17 cellular contexts compared by ENCODE assay signal in the genomic region with DNA sequence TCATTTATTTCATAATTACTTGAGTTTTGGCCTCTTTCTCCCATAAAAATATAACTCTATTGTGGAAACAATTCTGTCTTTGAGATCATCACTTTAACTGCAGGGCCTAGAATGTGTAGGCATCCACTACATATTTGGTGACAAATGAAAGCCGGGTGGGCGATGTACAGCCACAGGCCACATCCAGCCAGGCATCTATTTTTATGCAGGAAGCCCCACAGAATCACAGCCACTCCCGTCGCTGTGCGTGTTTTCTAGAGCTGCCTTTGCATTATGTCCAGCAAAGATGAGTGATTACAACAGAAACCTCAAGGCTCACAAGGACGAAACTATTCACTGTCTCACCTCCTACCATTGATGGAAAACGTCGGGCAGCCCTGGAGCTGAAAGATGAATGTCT.
DNase-seq lines count a peak whose midpoint lies in the region; ATAC-seq and FAIRE-seq lines count a peak whose summit lies in the region.
"Had no signal": no experiment of that assay in that cellular context is flagged by ENCODE, and none has a peak within 500 bp of the region (broad histone marks: within the 10 kb centered on the region; RNA-seq: fewer than 3 reads in every experiment).

No MANE protein-coding gene starts in this region.

- H3K27ac Mint-ChIP-seq in activated CD8-positive, alpha-beta memory T cell treated with anti-CD3 and anti-CD28 coated beads, Interleukin-2, amount 10 ng/mL, durations not matched to agents 7 days and 5 days = peak overlapping the region; percentile 61
- peak overlapping the region; percentile 74 for H3K27ac Mint-ChIP-seq in activated T-helper 1 cell treated with anti-CD3 and anti-CD28 coated beads, Interleukin-12 subunit alpha, Interleukin-12 subunit beta, Interleukin-2, Interleukin-4 antibody, amounts not matched to agents 30 ng/mL and 10 ng/mL and 1 ng/mL, durations not matched to agents 14 hours and 24 hours and 36 hours
- peak overlapping the region; percentile 51 to 87 (median 74) for H3K27ac Mint-ChIP-seq in immature natural killer cell
- H3K27ac Mint-ChIP-seq in stimulated activated effector memory CD8-positive, alpha-beta T cell treated with anti-CD3 and anti-CD28 coated beads, Interleukin-12 subunit alpha, Interleukin-12 subunit beta, amount 100 ng/mL, for 72 hours = no peak overlapping the region
- H3K27ac Mint-ChIP-seq: CD4-positive, alpha-beta T cell had no signal

- H3K27me3 Mint-ChIP-seq in activated CD8-positive, alpha-beta memory T cell treated with anti-CD3 and anti-CD28 coated beads, Interleukin-2, amount 10 ng/mL, durations not matched to agents 7 days and 5 days = no peaks in the 10 kb centered on the region
- H3K27me3 Mint-ChIP-seq in activated T-helper 1 cell treated with anti-CD3 and anti-CD28 coated beads, Interleukin-12 subunit alpha, Interleukin-12 subunit beta, Interleukin-2, Interleukin-4 antibody, amounts not matched to agents 30 ng/mL and 10 ng/mL and 1 ng/mL, durations not matched to agents 14 hours and 24 hours and 36 hours (ENCODE audit: insufficient read depth) = no peaks in the 10 kb centered on the region
- H3K27me3 Mint-ChIP-seq in immature natural killer cell (ENCODE audit: low read depth in 3 of 3) = peaks cover 0 to 4% (median 0%) of the 10 kb centered on the region in 3 donors
- H3K27me3 Mint-ChIP-seq: CD4-positive, alpha-beta T cell had no signal

- H3K9me3 Mint-ChIP-seq in activated CD8-positive, alpha-beta memory T cell treated with anti-CD3 and anti-CD28 coated beads, Interleukin-2, amount 10 ng/mL, durations not matched to agents 7 days and 5 days (ENCODE audit: low read depth) = peaks cover 28% of the 10 kb centered on the region
- peaks cover 55% of the 10 kb centered on the region for H3K9me3 Mint-ChIP-seq in activated T-helper 1 cell treated with anti-CD3 and anti-CD28 coated beads, Interleukin-12 subunit alpha, Interleukin-12 subunit beta, Interleukin-2, Interleukin-4 antibody, amounts not matched to agents 30 ng/mL and 10 ng/mL and 1 ng/mL, durations not matched to agents 14 hours and 24 hours and 36 hours
- peaks cover 8 to 22% (median 16%) of the 10 kb centered on the region in 6 donors for H3K9me3 Mint-ChIP-seq in immature natural killer cell
- H3K9me3 Mint-ChIP-seq in stimulated activated effector memory CD8-positive, alpha-beta T cell treated with anti-CD3 and anti-CD28 coated beads, Interleukin-12 subunit alpha, Interleukin-12 subunit beta, amount 100 ng/mL, for 72 hours = peaks cover 17% of the 10 kb centered on the region

- peaks cover 49% of the 10 kb centered on the region for H3K36me3 Mint-ChIP-seq in activated CD8-positive, alpha-beta memory T cell treated with anti-CD3 and anti-CD28 coated beads, Interleukin-2, amount 10 ng/mL, durations not matched to agents 7 days and 5 days
- peaks cover 26% of the 10 kb centered on the region for H3K36me3 Mint-ChIP-seq in activated T-helper 1 cell treated with anti-CD3 and anti-CD28 coated beads, Interleukin-12 subunit alpha, Interleukin-12 subunit beta, Interleukin-2, Interleukin-4 antibody, amounts not matched to agents 30 ng/mL and 10 ng/mL and 1 ng/mL, durations not matched to agents 14 hours and 24 hours and 36 hours (ENCODE audit: low read depth)
- peaks cover 13 to 15% (median 14%) of the 10 kb centered on the region in 3 donors for H3K36me3 Mint-ChIP-seq in immature natural killer cell
- H3K36me3 Mint-ChIP-seq in stimulated activated effector memory CD8-positive, alpha-beta T cell treated with anti-CD3 and anti-CD28 coated beads, Interleukin-12 subunit alpha, Interleukin-12 subunit beta, amount 100 ng/mL, for 72 hours = no peaks in the 10 kb centered on the region

- H3K4me1 Mint-ChIP-seq in activated CD8-positive, alpha-beta memory T cell treated with anti-CD3 and anti-CD28 coated beads, Interleukin-2, amount 10 ng/mL, durations not matched to agents 7 days and 5 days = peaks cover 12% of the 10 kb centered on the region
- H3K4me1 Mint-ChIP-seq in activated T-helper 1 cell treated with anti-CD3 and anti-CD28 coated beads, Interleukin-12 subunit alpha, Interleukin-12 subunit beta, Interleukin-2, Interleukin-4 antibody, amounts not matched to agents 30 ng/mL and 10 ng/mL and 1 ng/mL, durations not matched to agents 14 hours and 24 hours and 36 hours (ENCODE audit: low read depth) = peaks cover 16% of the 10 kb centered on the region
- peaks cover 15 to 17% of the 10 kb centered on the region in 2 donors for H3K4me1 Mint-ChIP-seq in immature natural killer cell
- H3K4me1 Mint-ChIP-seq in stimulated activated effector memory CD8-positive, alpha-beta T cell treated with anti-CD3 and anti-CD28 coated beads, Interleukin-12 subunit alpha, Interleukin-12 subunit beta, amount 100 ng/mL, for 72 hours = peaks cover 14% of the 10 kb centered on the region

- FAIRE-seq in urothelium cell line (lab: Jason Lieb, UNC) = no peak
- FAIRE-seq: GM19239, HepG2 had no signal

- intact Hi-C loops in activated T-helper 1 cell treated with anti-CD3 and anti-CD28 coated beads, Interleukin-12 subunit alpha, Interleukin-12 subunit beta, Interleukin-2, Interleukin-4 antibody, amounts not matched to agents 30 ng/mL and 10 ng/mL and 1 ng/mL, durations not matched to agents 14 hours and 24 hours and 36 hours (cut with micrococcal nuclease) = no loop called here

- H3K4me3 Mint-ChIP-seq in activated CD8-positive, alpha-beta memory T cell treated with anti-CD3 and anti-CD28 coated beads, Interleukin-2, amount 10 ng/mL, durations not matched to agents 7 days and 5 days = no peak overlapping the region
- H3K4me3 Mint-ChIP-seq in activated T-helper 1 cell treated with anti-CD3 and anti-CD28 coated beads, Interleukin-12 subunit alpha, Interleukin-12 subunit beta, Interleukin-2, Interleukin-4 antibody, amounts not matched to agents 30 ng/mL and 10 ng/mL and 1 ng/mL, durations not matched to agents 14 hours and 24 hours and 36 hours = no peak overlapping the region
- H3K4me3 Mint-ChIP-seq in immature natural killer cell = peak overlapping the region in 3 of 5 donors; percentile 20 to 53 (median 53)
- H3K4me3 Mint-ChIP-seq in stimulated activated effector memory CD8-positive, alpha-beta T cell treated with anti-CD3 and anti-CD28 coated beads, Interleukin-12 subunit alpha, Interleukin-12 subunit beta, amount 100 ng/mL, for 72 hours = no peak overlapping the region
- H3K4me3 Mint-ChIP-seq: CD4-positive, alpha-beta T cell had no signal

- DNase-seq in activated CD8-positive, alpha-beta memory T cell treated with anti-CD3 and anti-CD28 coated beads, Interleukin-2, amount 10 ng/mL, durations not matched to agents 7 days and 5 days = peak; percentile 66
- no peak for DNase-seq in activated CD8-positive, alpha-beta memory T cell treated with anti-CD3 and anti-CD28 coated beads, Interleukin-2, amount 50 U/mL, for 4 hours
- DNase-seq in activated T-helper 1 cell treated with anti-CD3 and anti-CD28 coated beads, Interleukin-12 subunit alpha, Interleukin-12 subunit beta, Interleukin-2, Interleukin-4 antibody, amounts not matched to agents 30 ng/mL and 10 ng/mL and 1 ng/mL, durations not matched to agents 14 hours and 24 hours and 36 hours (ENCODE audit: low spot score) = no peak
- DNase-seq in immature natural killer cell = peak in 2 of 3 donors; percentile 19 to 35
- no peak for DNase-seq in stimulated activated effector memory CD8-positive, alpha-beta T cell treated with anti-CD3 and anti-CD28 coated beads, Interleukin-12 subunit alpha, Interleukin-12 subunit beta, amount 100 ng/mL, for 72 hours (ENCODE audit: low spot score in 2 of 2)
- DNase-seq in NCI-H345 (lab: John Stamatoyannopoulos, UW) = no peak
- no peak for DNase-seq in urothelium cell line (ENCODE audit: low spot score)
- DNase-seq: CD4-positive, alpha-beta T cell; DMS53; H7; KG1; NCI-H1436; NCI-H2081; NCI-H510A had no signal

- ATAC-seq in activated CD8-positive, alpha-beta memory T cell treated with anti-CD3 and anti-CD28 coated beads, Interleukin-2, amount 10 ng/mL, durations not matched to agents 7 days and 5 days = peak; percentile 53
- peak; percentile 88 for ATAC-seq in stimulated activated effector memory CD8-positive, alpha-beta T cell treated with anti-CD3 and anti-CD28 coated beads, Interleukin-12 subunit alpha, Interleukin-12 subunit beta, amount 100 ng/mL, for 72 hours
- ATAC-seq in HG03159 (IDR thresholded peaks at IDR 0.05; ENCODE audit: unreplicated experiment) = no peak

- CTCF ChIA-PET in activated CD8-positive, alpha-beta memory T cell treated with anti-CD3 and anti-CD28 coated beads, Interleukin-2, amount 10 ng/mL, durations not matched to agents 7 days and 5 days (lab: Charles Lee) = interaction anchor here (1.9 kb wide), 1 partner anchor 9 kb away, joined by 4 read pairs; no protein-coding TSS in a partner anchor

Comparison
In these comparisons a context has a peak if more than half of its experiments do, and no peak if none do; other contexts are left out.
1. DNase-seq: peak in activated CD8-positive, alpha-beta memory T cell treated with anti-CD3 and anti-CD28 coated beads, Interleukin-2, amount 10 ng/mL, durations not matched to agents 7 days and 5 days (single experiment) and immature natural killer cell (2 of 3); none in activated CD8-positive, alpha-beta memory T cell treated with anti-CD3 and anti-CD28 coated beads, Interleukin-2, amount 50 U/mL, for 4 hours (single experiment), activated T-helper 1 cell treated with anti-CD3 and anti-CD28 coated beads, Interleukin-12 subunit alpha, Interleukin-12 subunit beta, Interleukin-2, Interleukin-4 antibody, amounts not matched to agents 30 ng/mL and 10 ng/mL and 1 ng/mL, durations not matched to agents 14 hours and 24 hours and 36 hours (single experiment), stimulated activated effector memory CD8-positive, alpha-beta T cell treated with anti-CD3 and anti-CD28 coated beads, Interleukin-12 subunit alpha, Interleukin-12 subunit beta, amount 100 ng/mL, for 72 hours (0 of 2), NCI-H345 (single experiment) and urothelium cell line (single experiment).
2. H3K4me3 Mint-ChIP-seq: peak in immature natural killer cell (3 of 5); none in activated CD8-positive, alpha-beta memory T cell treated with anti-CD3 and anti-CD28 coated beads, Interleukin-2, amount 10 ng/mL, durations not matched to agents 7 days and 5 days (single experiment), activated T-helper 1 cell treated with anti-CD3 and anti-CD28 coated beads, Interleukin-12 subunit alpha, Interleukin-12 subunit beta, Interleukin-2, Interleukin-4 antibody, amounts not matched to agents 30 ng/mL and 10 ng/mL and 1 ng/mL, durations not matched to agents 14 hours and 24 hours and 36 hours (single experiment) and stimulated activated effector memory CD8-positive, alpha-beta T cell treated with anti-CD3 and anti-CD28 coated beads, Interleukin-12 subunit alpha, Interleukin-12 subunit beta, amount 100 ng/mL, for 72 hours (single experiment).